10 cellular contexts compared by ENCODE assay signal in genomic region chr9:130843049-130843908, GRCh38. TPM values are rescaled to one million over a fixed set of nuclear protein-coding genes. Genes with fewer than 3 reads are reported as not detected.
A peak's percentile ranks its signal among the peaks of the same experiment; 100 is the strongest.
DNase-seq lines count a peak whose midpoint lies in the region; ATAC-seq and TF ChIP-seq lines count a peak whose summit lies in the region.
"Had no signal": no experiment of that assay in that cellular context is flagged by ENCODE, and none has a peak within 500 bp of the region (broad histone marks: within the 10 kb centered on the region; RNA-seq: fewer than 3 reads in every experiment).

No MANE protein-coding gene starts in this region.

- TF ChIP-seq EP300 in ovary (IDR thresholded peaks at IDR 0.05): no peak

- ATAC-seq in heart left ventricle (no peak), left ventricle myocardium superior (no peak), GM18517 (IDR thresholded peaks at IDR 0.05; ENCODE audit: unreplicated experiment) (no peak)
- no peak for ATAC-seq in effector memory CD8-positive, alpha-beta T cell (replicated peaks)

- H3K36me3 Mint-ChIP-seq in effector memory CD8-positive, alpha-beta T cell (ENCODE audit: insufficient read depth): peaks cover 6% of the 10 kb centered on the region
- H3K36me3 Mint-ChIP-seq in neural crest cell (ENCODE audit: low read depth): no peaks in the 10 kb centered on the region
- peaks cover 11% of the 10 kb centered on the region for H3K36me3 Mint-ChIP-seq in type B pancreatic cell

- H3K4me3 Mint-ChIP-seq in effector memory CD8-positive, alpha-beta T cell: no peak overlapping the region
- H3K4me3 Mint-ChIP-seq in neural crest cell (peak overlapping the region; percentile 27), type B pancreatic cell (no peak overlapping the region)
- H3K4me3 Mint-ChIP-seq: activated B cell treated with CpG ODN at 0.5 μM for 24 hours had no signal

- H3K27me3 Mint-ChIP-seq in effector memory CD8-positive, alpha-beta T cell: no peaks in the 10 kb centered on the region
- no peaks in the 10 kb centered on the region for H3K27me3 Mint-ChIP-seq in neural crest cell (ENCODE audit: low read depth)
- no peaks in the 10 kb centered on the region for H3K27me3 Mint-ChIP-seq in type B pancreatic cell
- H3K27me3 Mint-ChIP-seq: activated B cell treated with CpG ODN at 0.5 μM for 24 hours had no signal

- H3K4me3 ChIP-seq in heart left ventricle (no peak overlapping the region), ovary (no peak overlapping the region)

- H3K4me1 Mint-ChIP-seq in effector memory CD8-positive, alpha-beta T cell (ENCODE audit: low read depth in 2 of 2): peaks cover 16 to 38% of the 10 kb centered on the region in 2 donors
- H3K4me1 Mint-ChIP-seq in neural crest cell: peaks cover 80% of the 10 kb centered on the region
- H3K4me1 Mint-ChIP-seq in type B pancreatic cell (ENCODE audit: unreplicated experiment): peaks cover 75% of the 10 kb centered on the region

- intact Hi-C loops in heart left ventricle (cut with DNase I): loop anchor here in 1 of 10 donors (5.0 kb wide), 1 partner anchor 61 kb away; no protein-coding TSS in a partner anchor
- intact Hi-C loops in left ventricle myocardium superior (cut with micrococcal nuclease): no loop called here
- intact Hi-C loops in ovary (cut with DNase I): no loop called here

- H3K36me3 ChIP-seq in heart left ventricle: no peaks in the 10 kb centered on the region
- H3K36me3 ChIP-seq in ovary: no peaks in the 10 kb centered on the region

- DNase-seq in heart left ventricle (no peak), left ventricle myocardium superior (no peak), neural crest cell (ENCODE audit: low read depth, low spot score) (no peak), type B pancreatic cell (ENCODE audit: extremely low spot score, unreplicated experiment) (no peak), NCI-H2081 (lab: John Stamatoyannopoulos, UW) (no peak), ovary (no peak)
- DNase-seq in effector memory CD8-positive, alpha-beta T cell: no peak
- DNase-seq: activated B cell treated with CpG ODN at 0.5 μM for 24 hours, small intestine had no signal

- H3K4me1 ChIP-seq in heart left ventricle: peaks cover 13 to 100% (median 85%) of the 10 kb centered on the region in 12 donors
- H3K4me1 ChIP-seq in ovary (ENCODE audit: insufficient read depth): peaks cover 32% of the 10 kb centered on the region

- TF ChIP-seq CTCF in heart left ventricle (IDR thresholded peaks at IDR 0.05): no peak
- TF ChIP-seq CTCF in neural crest cell (conservative IDR thresholded peaks at IDR 0.05): no peak
- TF ChIP-seq CTCF in type B pancreatic cell (conservative IDR thresholded peaks at IDR 0.05): no peak
- no peak for TF ChIP-seq CTCF in ovary (IDR thresholded peaks at IDR 0.05)

- H3K27ac ChIP-seq in heart left ventricle (peak overlapping the region in 10 of 12 donors; percentile 15 to 96 (median 86)), ovary (peak overlapping the region in 1 of 2 donors; percentile 95)

- H3K27me3 ChIP-seq in heart left ventricle (no peaks in the 10 kb centered on the region), ovary (no peaks in the 10 kb centered on the region)

- H3K9me3 ChIP-seq in heart left ventricle (no peaks in the 10 kb centered on the region), ovary (no peaks in the 10 kb centered on the region)

- 58 to 61% (median 58%) methylated on average over 9 of the region's 9 CpGs for WGBS in heart left ventricle, 4 donors
- WGBS in ovary, 3 donors: 77 to 82% (median 79%) methylated on average over 9 of the region's 9 CpGs

- no peaks in the 10 kb centered on the region for H3K9me3 Mint-ChIP-seq in effector memory CD8-positive, alpha-beta T cell
- no peaks in the 10 kb centered on the region for H3K9me3 Mint-ChIP-seq in neural crest cell
- H3K9me3 Mint-ChIP-seq in type B pancreatic cell: no peaks in the 10 kb centered on the region
- H3K9me3 Mint-ChIP-seq: activated B cell treated with CpG ODN at 0.5 μM for 24 hours had no signal

- H3K27ac Mint-ChIP-seq in effector memory CD8-positive, alpha-beta T cell: peak overlapping the region; percentile 49
- H3K27ac Mint-ChIP-seq in neural crest cell (ENCODE audit: unreplicated experiment) (no peak overlapping the region), type B pancreatic cell (peak overlapping the region; percentile 35)
- H3K27ac Mint-ChIP-seq: activated B cell treated with CpG ODN at 0.5 μM for 24 hours had no signal

- TF ChIP-seq POLR2A in heart left ventricle (IDR thresholded peaks at IDR 0.05) (no peak), ovary (IDR thresholded peaks at IDR 0.05) (no peak)

RNA-seq across cellular contexts. Expression of gene ABL1, which starts 8.2 kb away (rescaled TPM):
- total RNA-seq in heart left ventricle (10 to 100 TPM; 27.2 to 49.8 (median 34.1) TPM), left ventricle myocardium superior (33.3 TPM), neural crest cell (88.9 and 91.0 TPM in 2 replicates), type B pancreatic cell (ENCODE audit: low replicate concordance) (66.6 and 91.8 TPM in 2 replicates), ovary (100 to 1,000 TPM in 3 of 7 donors, 10 to 100 TPM in 4; 39.4 to 112 (median 92.5) TPM)
- polyA plus RNA-seq in heart left ventricle (10 to 100 TPM; 13.2 to 29.7 TPM), ovary (10 to 100 TPM; 49.1 to 56.9 TPM)

RNA-seq across cellular contexts. Expression of gene QRFP, which starts 53.3 kb away (rescaled TPM):
- total RNA-seq in heart left ventricle (not detected), left ventricle myocardium superior (not detected), neural crest cell (not detected in 2 replicates), type B pancreatic cell (ENCODE audit: low replicate concordance) (not detected in 2 replicates), ovary (not detected)
- polyA plus RNA-seq in heart left ventricle (not detected), ovary (not detected)
- total RNA-seq: activated B cell treated with CpG ODN at 0.5 μM for 24 hours had no signal
